28 cellular contexts compared by ENCODE assay signal in genomic region chrX:5752831-5753230, GRCh38.
A peak's percentile ranks its signal among the peaks of the same experiment; 100 is the strongest.
DNase-seq lines count a peak whose midpoint lies in the region; TF ChIP-seq lines count a peak whose summit lies in the region.
"Had no signal": no experiment of that assay in that cellular context is flagged by ENCODE, and none has a peak within 500 bp of the region (broad histone marks: within the 10 kb centered on the region; RNA-seq: fewer than 3 reads in every experiment).

No MANE protein-coding gene starts in this region.

- H3K27ac ChIP-seq in A673 (ENCODE audit: low read depth, low read length, poor library complexity, severe bottlenecking) (peak overlapping the region; percentile 98), SK-N-MC (peak overlapping the region; percentile 97)
- H3K27ac ChIP-seq: 22Rv1; A549; BLaER1; BLaER1 treated with 17β-estradiol and CSF1 and Interleukin-3, amounts not matched to agents 10 nM and 100 nM; C4-2B had no signal

- BruUV-seq in A673 (replicated peaks; lab: Mats Ljungman, UMichigan), result no TSS peak

- DNase-seq in A673 (ENCODE audit: low spot score) (peak; percentile 90), SK-N-MC (ENCODE audit: low read depth, low spot score) (peak; percentile 82), BE2C (no peak), head of caudate nucleus (no peak)
- DNase-seq: 8988T; ACHN; AML-193; C1 segment of cervical spinal cord; Caco-2; Calu3; CD4-positive, alpha-beta memory T cell; CD4-positive, alpha-beta T cell; CD4-positive, CD25-positive, alpha-beta regulatory T cell; CD8-positive, alpha-beta memory T cell; CD8-positive, alpha-beta T cell; COR-L47; DMS 273 treated with DMSO at 0.1 percent for 48 hours; DMS153; DMS53; DMS79; DMS79 treated with DMSO at 0.1 percent for 48 hours; DND-41; EL had no signal

- H3K36me3 ChIP-seq in A673 (ENCODE audit: insufficient read depth, low read length, poor library complexity, severe bottlenecking), result peaks cover 7% of the 10 kb centered on the region
- 0 out of 2 replicates have a peak, but pooled peaks cover 5% of the 10 kb centered on the region for H3K36me3 ChIP-seq in SK-N-MC (ENCODE audit: insufficient read depth, low read length)
- H3K36me3 ChIP-seq in BE2C, result no peaks in the 10 kb centered on the region
- H3K36me3 ChIP-seq: BLaER1; BLaER1 treated with 17β-estradiol and CSF1 and Interleukin-3, amounts not matched to agents 10 nM and 100 nM had no signal

- CTCF ChIA-PET in A673 (lab: Charles Lee), result no interaction called here

- H3K9me3 ChIP-seq in A673 (ENCODE audit: low read depth, low read length, poor library complexity, severe bottlenecking) (peaks cover 10% of the 10 kb centered on the region), SK-N-MC (ENCODE audit: low read depth, low read length) (no peaks in the 10 kb centered on the region), BE2C (no peaks in the 10 kb centered on the region)
- H3K9me3 ChIP-seq: A549; BLaER1; BLaER1 treated with 17β-estradiol and CSF1 and Interleukin-3, amounts not matched to agents 10 nM and 100 nM; Caco-2 had no signal

- H3K9ac ChIP-seq in SK-N-MC (ENCODE audit: insufficient read length), result peak overlapping the region; percentile 74
- H3K9ac ChIP-seq: BLaER1; BLaER1 treated with 17β-estradiol and CSF1 and Interleukin-3, amounts not matched to agents 10 nM and 100 nM had no signal

- POLR2A ChIA-PET in A673 (lab: Charles Lee; ENCODE audit: low non-redundant PET), result no interaction called here

- no peak for TF ChIP-seq CTCF in A673 (conservative IDR thresholded peaks at IDR 0.05; ENCODE audit: low read depth, low read length)
- no peak for TF ChIP-seq CTCF in BE2C (IDR thresholded peaks at IDR 0.05; ENCODE audit: low read depth, low read length)

- intact Hi-C loops in A673 (cut with micrococcal nuclease; ENCODE audit: unreplicated experiment), result loop anchor here (1.0 to 10.0 kb wide), 8 partner anchors 104 to 1791 kb away; no protein-coding TSS in a partner anchor
- intact Hi-C loops in head of caudate nucleus (cut with DNase I), result no loop called here

- H3K4me3 ChIP-seq in A673 (ENCODE audit: low read depth, low read length, poor library complexity, severe bottlenecking) (peak overlapping the region; percentile 23), SK-N-MC (peak overlapping the region; percentile 67), BE2C (ENCODE audit: low read depth, low read length) (no peak overlapping the region)
- H3K4me3 ChIP-seq: A549; BLaER1; BLaER1 treated with 17β-estradiol and CSF1 and Interleukin-3, amounts not matched to agents 10 nM and 100 nM had no signal

- H3K27me3 ChIP-seq in A673 (replicated peaks; ENCODE audit: insufficient read depth, low read depth, low read length, poor library complexity) (no peaks in the 10 kb centered on the region), BE2C (no peaks in the 10 kb centered on the region)
- H3K27me3 ChIP-seq: BLaER1; BLaER1 treated with 17β-estradiol and CSF1 and Interleukin-3, amounts not matched to agents 10 nM and 100 nM had no signal

- H3K4me1 ChIP-seq in A673 (ENCODE audit: insufficient read depth, low read length, poor library complexity, severe bottlenecking), result peaks cover 44% of the 10 kb centered on the region
- no peaks in the 10 kb centered on the region for H3K4me1 ChIP-seq in BE2C
- H3K4me1 ChIP-seq: A549; BLaER1; BLaER1 treated with 17β-estradiol and CSF1 and Interleukin-3, amounts not matched to agents 10 nM and 100 nM; Caco-2 had no signal

Comparison
In these comparisons a context has a peak if more than half of its experiments do, and no peak if none do; other contexts are left out.
1. DNase-seq: peak in A673 (single experiment) and SK-N-MC (single experiment); none in BE2C (single experiment) and head of caudate nucleus (0 of 42).